1 cellular context compared by ENCODE assay signal in genomic region chr3:196645091-196645490, GRCh38.
TF ChIP-seq lines count a peak whose summit lies in the region.

No MANE protein-coding gene starts in this region.

TF ChIP-seq in WTC11, 78 proteins besides CTCF, POLR2A, EP300 and RAD21 (continued from another document):
- TF ChIP-seq, protein P1, sequence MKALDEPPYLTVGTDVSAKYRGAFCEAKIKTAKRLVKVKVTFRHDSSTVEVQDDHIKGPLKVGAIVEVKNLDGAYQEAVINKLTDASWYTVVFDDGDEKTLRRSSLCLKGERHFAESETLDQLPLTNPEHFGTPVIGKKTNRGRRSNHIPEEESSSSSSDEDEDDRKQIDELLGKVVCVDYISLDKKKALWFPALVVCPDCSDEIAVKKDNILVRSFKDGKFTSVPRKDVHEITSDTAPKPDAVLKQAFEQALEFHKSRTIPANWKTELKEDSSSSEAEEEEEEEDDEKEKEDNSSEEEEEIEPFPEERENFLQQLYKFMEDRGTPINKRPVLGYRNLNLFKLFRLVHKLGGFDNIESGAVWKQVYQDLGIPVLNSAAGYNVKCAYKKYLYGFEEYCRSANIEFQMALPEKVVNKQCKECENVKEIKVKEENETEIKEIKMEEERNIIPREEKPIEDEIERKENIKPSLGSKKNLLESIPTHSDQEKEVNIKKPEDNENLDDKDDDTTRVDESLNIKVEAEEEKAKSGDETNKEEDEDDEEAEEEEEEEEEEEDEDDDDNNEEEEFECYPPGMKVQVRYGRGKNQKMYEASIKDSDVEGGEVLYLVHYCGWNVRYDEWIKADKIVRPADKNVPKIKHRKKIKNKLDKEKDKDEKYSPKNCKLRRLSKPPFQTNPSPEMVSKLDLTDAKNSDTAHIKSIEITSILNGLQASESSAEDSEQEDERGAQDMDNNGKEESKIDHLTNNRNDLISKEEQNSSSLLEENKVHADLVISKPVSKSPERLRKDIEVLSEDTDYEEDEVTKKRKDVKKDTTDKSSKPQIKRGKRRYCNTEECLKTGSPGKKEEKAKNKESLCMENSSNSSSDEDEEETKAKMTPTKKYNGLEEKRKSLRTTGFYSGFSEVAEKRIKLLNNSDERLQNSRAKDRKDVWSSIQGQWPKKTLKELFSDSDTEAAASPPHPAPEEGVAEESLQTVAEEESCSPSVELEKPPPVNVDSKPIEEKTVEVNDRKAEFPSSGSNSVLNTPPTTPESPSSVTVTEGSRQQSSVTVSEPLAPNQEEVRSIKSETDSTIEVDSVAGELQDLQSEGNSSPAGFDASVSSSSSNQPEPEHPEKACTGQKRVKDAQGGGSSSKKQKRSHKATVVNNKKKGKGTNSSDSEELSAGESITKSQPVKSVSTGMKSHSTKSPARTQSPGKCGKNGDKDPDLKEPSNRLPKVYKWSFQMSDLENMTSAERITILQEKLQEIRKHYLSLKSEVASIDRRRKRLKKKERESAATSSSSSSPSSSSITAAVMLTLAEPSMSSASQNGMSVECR (CRISPR knock-in tag; IDR thresholded peaks at IDR 0.05; ENCODE audit: borderline replicate concordance) = no peak
- no peak for TF ChIP-seq PRRX2 (CRISPR knock-in tag; IDR thresholded peaks at IDR 0.05)
- TF ChIP-seq, protein P2, sequence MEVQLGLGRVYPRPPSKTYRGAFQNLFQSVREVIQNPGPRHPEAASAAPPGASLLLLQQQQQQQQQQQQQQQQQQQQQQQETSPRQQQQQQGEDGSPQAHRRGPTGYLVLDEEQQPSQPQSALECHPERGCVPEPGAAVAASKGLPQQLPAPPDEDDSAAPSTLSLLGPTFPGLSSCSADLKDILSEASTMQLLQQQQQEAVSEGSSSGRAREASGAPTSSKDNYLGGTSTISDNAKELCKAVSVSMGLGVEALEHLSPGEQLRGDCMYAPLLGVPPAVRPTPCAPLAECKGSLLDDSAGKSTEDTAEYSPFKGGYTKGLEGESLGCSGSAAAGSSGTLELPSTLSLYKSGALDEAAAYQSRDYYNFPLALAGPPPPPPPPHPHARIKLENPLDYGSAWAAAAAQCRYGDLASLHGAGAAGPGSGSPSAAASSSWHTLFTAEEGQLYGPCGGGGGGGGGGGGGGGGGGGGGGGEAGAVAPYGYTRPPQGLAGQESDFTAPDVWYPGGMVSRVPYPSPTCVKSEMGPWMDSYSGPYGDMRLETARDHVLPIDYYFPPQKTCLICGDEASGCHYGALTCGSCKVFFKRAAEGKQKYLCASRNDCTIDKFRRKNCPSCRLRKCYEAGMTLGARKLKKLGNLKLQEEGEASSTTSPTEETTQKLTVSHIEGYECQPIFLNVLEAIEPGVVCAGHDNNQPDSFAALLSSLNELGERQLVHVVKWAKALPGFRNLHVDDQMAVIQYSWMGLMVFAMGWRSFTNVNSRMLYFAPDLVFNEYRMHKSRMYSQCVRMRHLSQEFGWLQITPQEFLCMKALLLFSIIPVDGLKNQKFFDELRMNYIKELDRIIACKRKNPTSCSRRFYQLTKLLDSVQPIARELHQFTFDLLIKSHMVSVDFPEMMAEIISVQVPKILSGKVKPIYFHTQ (CRISPR knock-in tag; IDR thresholded peaks at IDR 0.05) = no peak
- TF ChIP-seq, protein P3, sequence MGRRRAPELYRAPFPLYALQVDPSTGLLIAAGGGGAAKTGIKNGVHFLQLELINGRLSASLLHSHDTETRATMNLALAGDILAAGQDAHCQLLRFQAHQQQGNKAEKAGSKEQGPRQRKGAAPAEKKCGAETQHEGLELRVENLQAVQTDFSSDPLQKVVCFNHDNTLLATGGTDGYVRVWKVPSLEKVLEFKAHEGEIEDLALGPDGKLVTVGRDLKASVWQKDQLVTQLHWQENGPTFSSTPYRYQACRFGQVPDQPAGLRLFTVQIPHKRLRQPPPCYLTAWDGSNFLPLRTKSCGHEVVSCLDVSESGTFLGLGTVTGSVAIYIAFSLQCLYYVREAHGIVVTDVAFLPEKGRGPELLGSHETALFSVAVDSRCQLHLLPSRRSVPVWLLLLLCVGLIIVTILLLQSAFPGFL (CRISPR knock-in tag; IDR thresholded peaks at IDR 0.05; ENCODE audit: borderline replicate concordance) = no peak
- TF ChIP-seq STAT6 (CRISPR knock-in tag; conservative IDR thresholded peaks at IDR 0.05; ENCODE audit: low read depth) = no peak
- no peak for TF ChIP-seq HMGA2 (CRISPR knock-in tag; IDR thresholded peaks at IDR 0.05)
TF ChIP-seq in WTC11: peak in this region for 0.
